10 cellular contexts compared by ENCODE assay signal in genomic region chr20:25081065-25081729, GRCh38. TPM values are rescaled to one million over a fixed set of nuclear protein-coding genes. Genes with fewer than 3 reads are reported as not detected.
DNase-seq lines count a peak whose midpoint lies in the region; ATAC-seq and TF ChIP-seq lines count a peak whose summit lies in the region.
"Had no signal": no experiment of that assay in that cellular context is flagged by ENCODE, and none has a peak within 500 bp of the region (broad histone marks: within the 10 kb centered on the region; RNA-seq: fewer than 3 reads in every experiment).

No MANE protein-coding gene starts in this region.

- no peak for TF ChIP-seq CTCF in HFFc6 (IDR thresholded peaks at IDR 0.05)
- TF ChIP-seq CTCF in tibial nerve (IDR thresholded peaks at IDR 0.05), result no peak

- no peaks in the 10 kb centered on the region for H3K36me3 Mint-ChIP-seq in activated naive CD4-positive, alpha-beta T cell treated with anti-CD3 and anti-CD28 coated beads, Interleukin-2, amount 10 ng/mL, durations not matched to agents 7 days and 5 days
- H3K36me3 Mint-ChIP-seq in immature natural killer cell (peaks cover 0 to 7% (median 4%) of the 10 kb centered on the region in 3 donors), HFFc6 (ENCODE audit: low read depth) (no peaks in the 10 kb centered on the region)

- H3K27me3 ChIP-seq in thymus (ENCODE audit: control insufficient read depth, insufficient read depth) (peaks cover 71% of the 10 kb centered on the region), tibial nerve (peaks cover 0 to 100% of the 10 kb centered on the region in 2 donors)

- H3K4me3 ChIP-seq in thymus (ENCODE audit: low read length) (peak overlapping the region; percentile 29), tibial nerve (no peak overlapping the region)
- H3K4me3 ChIP-seq: BLaER1 had no signal

- H3K4me1 ChIP-seq in thymus (ENCODE audit: control insufficient read depth, insufficient read depth, low read length), result peaks cover 28% of the 10 kb centered on the region
- peaks cover 0 to 47% (median 16%) of the 10 kb centered on the region in 4 donors for H3K4me1 ChIP-seq in tibial nerve
- H3K4me1 ChIP-seq: BLaER1 had no signal

- no peaks in the 10 kb centered on the region for H3K36me3 ChIP-seq in thymus (ENCODE audit: control insufficient read depth, insufficient read depth)
- H3K36me3 ChIP-seq in tibial nerve, result no peaks in the 10 kb centered on the region

- H3K27ac ChIP-seq in thymus (ENCODE audit: low read depth), result no peak overlapping the region
- no peak overlapping the region for H3K27ac ChIP-seq in tibial nerve
- H3K27ac ChIP-seq: BLaER1 had no signal

- WGBS in thymus, result 10% methylated on average over 54 of the region's 54 CpGs
- 4 to 5% methylated on average over 48 of the region's 54 CpGs for WGBS in tibial nerve, 2 donors

- no peaks in the 10 kb centered on the region for H3K9me3 ChIP-seq in thymus (ENCODE audit: control insufficient read depth)
- H3K9me3 ChIP-seq in tibial nerve, result no peaks in the 10 kb centered on the region

- no peak for TF ChIP-seq POLR2A in tibial nerve (IDR thresholded peaks at IDR 0.05)

- no peak overlapping the region for H3K27ac Mint-ChIP-seq in activated naive CD4-positive, alpha-beta T cell treated with anti-CD3 and anti-CD28 coated beads, Interleukin-2, amount 10 ng/mL, durations not matched to agents 7 days and 5 days
- H3K27ac Mint-ChIP-seq in immature natural killer cell (no peak overlapping the region), HFFc6 (no peak overlapping the region)

- TF ChIP-seq EP300 in tibial nerve (IDR thresholded peaks at IDR 0.05), result no peak

- no peak for ATAC-seq in GM18867 (IDR thresholded peaks at IDR 0.05; ENCODE audit: unreplicated experiment)

- peaks cover 96% of the 10 kb centered on the region for H3K27me3 Mint-ChIP-seq in activated naive CD4-positive, alpha-beta T cell treated with anti-CD3 and anti-CD28 coated beads, Interleukin-2, amount 10 ng/mL, durations not matched to agents 7 days and 5 days
- H3K27me3 Mint-ChIP-seq in immature natural killer cell (ENCODE audit: low read depth in 3 of 3) (peaks cover 35 to 54% (median 42%) of the 10 kb centered on the region in 3 donors), HFFc6 (ENCODE audit: insufficient read depth) (peaks cover 59% of the 10 kb centered on the region)

- H3K9me3 Mint-ChIP-seq in activated naive CD4-positive, alpha-beta T cell treated with anti-CD3 and anti-CD28 coated beads, Interleukin-2, amount 10 ng/mL, durations not matched to agents 7 days and 5 days, result no peaks in the 10 kb centered on the region
- H3K9me3 Mint-ChIP-seq in immature natural killer cell, result no peaks in the 10 kb centered on the region
- no peaks in the 10 kb centered on the region; the same call in 1 of the 2 replicates for H3K9me3 Mint-ChIP-seq in HFFc6

- CTCF ChIA-PET in activated naive CD4-positive, alpha-beta T cell treated with anti-CD3 and anti-CD28 coated beads, Interleukin-2, amount 10 ng/mL, durations not matched to agents 7 days and 5 days (lab: Charles Lee), result no interaction called here

- peaks cover 16% of the 10 kb centered on the region for H3K4me1 Mint-ChIP-seq in activated naive CD4-positive, alpha-beta T cell treated with anti-CD3 and anti-CD28 coated beads, Interleukin-2, amount 10 ng/mL, durations not matched to agents 7 days and 5 days
- H3K4me1 Mint-ChIP-seq in immature natural killer cell, result peaks cover 0 to 9% of the 10 kb centered on the region in 2 donors
- H3K4me1 Mint-ChIP-seq in HFFc6 (ENCODE audit: low read depth), result peaks cover 13% of the 10 kb centered on the region

- H3K4me3 Mint-ChIP-seq in activated naive CD4-positive, alpha-beta T cell treated with anti-CD3 and anti-CD28 coated beads, Interleukin-2, amount 10 ng/mL, durations not matched to agents 7 days and 5 days, result no peak overlapping the region
- H3K4me3 Mint-ChIP-seq in immature natural killer cell (no peak overlapping the region), HFFc6 (no peak overlapping the region)

- peak; percentile 73 for DNase-seq in activated naive CD4-positive, alpha-beta T cell treated with anti-CD3 and anti-CD28 coated beads, Interleukin-2, amount 10 ng/mL, durations not matched to agents 7 days and 5 days
- no peak for DNase-seq in activated naive CD4-positive, alpha-beta T cell treated with Interleukin-2 at 50 U/mL for 16 hours
- DNase-seq in astrocyte of the hippocampus (ENCODE audit: low read depth, low spot score), result peak; percentile 59
- peak in 2 of 3 donors; percentile 27 to 29 for DNase-seq in immature natural killer cell
- DNase-seq in HFFc6, result no peak
- DNase-seq in tibial nerve (ENCODE audit: low spot score in 2 of 2), result no peak
- DNase-seq: kidney had no signal

RNA-seq across cellular contexts. Expression of gene VSX1, which starts 0.7 kb away (rescaled TPM):
- polyA plus RNA-seq in immature natural killer cell, result not detected
- 0.21 TPM for polyA plus RNA-seq in thymus
- not detected for total RNA-seq in HFFc6 (2021; fragmentation: NEBNext Ultra II Directional; extraction: Animal tissue kit (Norgen Biotek cat#: 25700))
- total RNA-seq in tibial nerve, result not detected

RNA-seq across cellular contexts. Expression of gene ACSS1, which starts 23.3 kb away (rescaled TPM):
- 10 to 100 TPM; 66.6 to 85.2 (median 83.7) TPM for polyA plus RNA-seq in immature natural killer cell
- polyA plus RNA-seq in thymus, result 27.8 TPM
- total RNA-seq in HFFc6 (2021; fragmentation: NEBNext Ultra II Directional; extraction: Animal tissue kit (Norgen Biotek cat#: 25700)), result 1 to 10 TPM in 5 of 6 experiments, under 1 TPM in 1; 0.80 to 1.4 (median 1.2) TPM
- 10 to 100 TPM; 38.5 to 55.5 (median 42.2) TPM for total RNA-seq in tibial nerve

Comparison
In these comparisons a context has a peak if more than half of its experiments do, and no peak if none do; other contexts are left out.
1. DNase-seq: peak in activated naive CD4-positive, alpha-beta T cell treated with anti-CD3 and anti-CD28 coated beads, Interleukin-2, amount 10 ng/mL, durations not matched to agents 7 days and 5 days (single experiment), astrocyte of the hippocampus (single experiment) and immature natural killer cell (2 of 3); none in activated naive CD4-positive, alpha-beta T cell treated with Interleukin-2 at 50 U/mL for 16 hours (single experiment), HFFc6 (single experiment) and tibial nerve (0 of 2).
2. RNA of gene ACSS1, which starts 23.3 kb away (total RNA-seq): 38.5 to 55.5 TPM in tibial nerve; 0.80 to 1.4 TPM in HFFc6; every median in the first group is over 10 times any median in the second.